Comparison of ENCODE assay signal across 19 cellular contexts in genomic region chrX:38896724-38897298, GRCh38.
DNase-seq lines count a peak whose midpoint lies in the region; ATAC-seq, FAIRE-seq and TF ChIP-seq lines count a peak whose summit lies in the region.
"Had no signal": no experiment of that assay in that cellular context is flagged by ENCODE, and none has a peak within 500 bp of the region (broad histone marks: within the 10 kb centered on the region; RNA-seq: fewer than 3 reads in every experiment).

No MANE protein-coding gene starts in this region.

- FAIRE-seq in GM12892 (lab: Jason Lieb, UNC) (peak; percentile 65), GM19239 (lab: Jason Lieb, UNC) (peak; percentile 98)
- FAIRE-seq: HTR-8/SVneo had no signal

- H3K36me3 ChIP-seq in prostate gland, result no peaks in the 10 kb centered on the region
- H3K36me3 ChIP-seq: esophagus squamous epithelium, MG63, thoracic aorta had no signal

- H3K4me3 ChIP-seq in prostate gland, result no peak overlapping the region
- H3K4me3 ChIP-seq: esophagus squamous epithelium, MG63, thoracic aorta had no signal

- WGBS in prostate gland, result 96% methylated on average over 4 of the region's 4 CpGs

- no peak for TF ChIP-seq CTCF in prostate gland (IDR thresholded peaks at IDR 0.05)

- H3K4me1 ChIP-seq in prostate gland (replicated peaks), result no peaks in the 10 kb centered on the region
- H3K4me1 ChIP-seq: esophagus squamous epithelium had no signal

- no peak overlapping the region for H3K27ac ChIP-seq in prostate gland
- H3K27ac ChIP-seq: esophagus squamous epithelium, thoracic aorta had no signal

- ATAC-seq in HG02840 (IDR thresholded peaks at IDR 0.05; ENCODE audit: low FRiP score, unreplicated experiment), result peak; percentile 81
- peak; percentile 54 for ATAC-seq in HG03558 (IDR thresholded peaks at IDR 0.05; ENCODE audit: extremely low read depth, unreplicated experiment)
- no peak for ATAC-seq in GM19035 (IDR thresholded peaks at IDR 0.05; ENCODE audit: unreplicated experiment)
- ATAC-seq: left colon, Right ventricle myocardium inferior had no signal

- no peaks in the 10 kb centered on the region for H3K27me3 ChIP-seq in prostate gland (replicated peaks; ENCODE audit: insufficient read depth)
- H3K27me3 ChIP-seq: esophagus squamous epithelium, MG63 had no signal

- no peak for TF ChIP-seq POLR2A in GM12892 (IDR thresholded peaks at IDR 0.05; ENCODE audit: low read depth, low read length)
- TF ChIP-seq POLR2A in prostate gland (IDR thresholded peaks at IDR 0.05), result no peak

- no peaks in the 10 kb centered on the region for H3K9me3 ChIP-seq in prostate gland
- H3K9me3 ChIP-seq: esophagus squamous epithelium, MG63, thoracic aorta had no signal

- no peak for DNase-seq in GM12892 (ENCODE audit: insufficient read length)
- no peak for DNase-seq in GM19239 (ENCODE audit: insufficient read length, low spot score)
- no peak for DNase-seq in stimulated activated CD4-positive, alpha-beta T cell treated with anti-CD3 and anti-CD28 coated beads, Interleukin-2, amount 100 ng/mL, for 24 hours
- no peak for DNase-seq in cerebellar nuclear complex (lab: John Stamatoyannopoulos, UW)
- no peak for DNase-seq in prostate gland (ENCODE audit: low spot score)
- DNase-seq: activated CD4-positive, alpha-beta T cell treated with anti-CD3 and anti-CD28 coated beads for 48 hours; COR-L47; dermis blood vessel endothelial cell; esophagus squamous epithelium; left colon; MG63; NCI-H2081 treated with DMSO at 0.1 percent for 48 hours; stimulated activated CD4-positive, alpha-beta T cell treated with anti-CD3 and anti-CD28 coated beads, Interleukin-15, amount 100 ng/mL, for 24 hours had no signal

- intact Hi-C loops in prostate gland (cut with DNase I), result no loop called here
